In the genomic region with DNA sequence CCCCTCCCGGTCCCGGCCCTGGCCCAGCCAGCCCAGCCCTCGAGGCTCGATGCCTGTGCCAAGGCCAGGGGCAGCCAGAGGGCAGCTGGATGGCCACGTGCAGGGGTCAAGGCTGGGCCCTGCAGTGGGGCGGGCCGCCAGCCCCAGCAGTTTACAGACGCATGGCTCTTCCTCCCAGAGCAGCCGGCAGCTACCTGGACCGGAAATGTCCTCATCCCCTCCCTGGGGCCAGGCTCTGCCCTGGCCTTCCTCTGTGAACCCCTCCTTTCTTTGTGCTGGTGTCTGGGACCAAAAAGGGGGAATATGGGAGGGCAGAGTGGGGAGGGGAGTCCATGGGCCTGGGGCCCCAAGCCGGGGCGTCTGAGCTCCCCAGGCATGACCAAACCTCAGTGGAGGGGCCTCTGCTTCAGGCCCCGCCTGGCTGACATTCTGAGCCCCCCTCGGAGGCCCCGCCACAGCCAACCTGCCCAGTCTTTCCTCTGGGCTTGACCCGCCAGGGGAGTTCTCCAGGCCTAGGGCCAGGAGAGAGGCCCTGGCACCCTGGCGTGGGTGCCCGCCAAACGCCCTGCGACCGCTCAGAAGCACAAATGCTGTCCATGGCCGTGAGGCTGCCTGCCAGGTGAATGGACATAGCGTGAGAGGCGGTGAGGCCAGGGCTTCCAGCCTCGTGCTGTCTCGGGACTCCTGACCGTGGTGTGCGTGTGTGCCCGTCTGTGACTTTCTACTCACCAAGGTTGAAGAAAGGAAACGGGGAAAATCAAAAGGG, we compare ENCODE assay signal across 15 cellular contexts. TPM values are rescaled to one million over a fixed set of nuclear protein-coding genes. Genes with fewer than 3 reads are reported as not detected.
DNase-seq lines count a peak whose midpoint lies in the region; ATAC-seq and TF ChIP-seq lines count a peak whose summit lies in the region.
"Had no signal": no experiment of that assay in that cellular context is flagged by ENCODE, and none has a peak within 500 bp of the region (broad histone marks: within the 10 kb centered on the region; RNA-seq: fewer than 3 reads in every experiment).

No MANE protein-coding gene starts in this region.

- H3K9me2 ChIP-seq in HCT116 (ENCODE audit: insufficient read depth) = no peaks in the 10 kb centered on the region

- RAD21 ChIA-PET in HCT116 (lab: Charles Lee; ENCODE audit: low non-redundant PET in 1 of 2, low total read pairs in 2 of 2, uncharacterized antibody in 2 of 2, unreplicated experiment in 2 of 2) = no interaction called here

- BruUV-seq in HCT116 (replicated peaks; lab: Mats Ljungman, UMichigan) = no TSS peak

- TF ChIP-seq RAD21 in HCT116 (IDR thresholded peaks at IDR 0.05; ENCODE audit: low read depth) = no peak

- H3K36me3 ChIP-seq in HCT116 (ENCODE audit: control insufficient read depth in 1 of 2, insufficient read depth in 2 of 2, low read length in 2 of 2) = no peaks in the 10 kb centered on the region
- H3K36me3 ChIP-seq in body of pancreas (replicated peaks in 1 of 2; ENCODE audit: insufficient read depth in 1 of 2, low read depth in 2 of 2) = no peaks in the 10 kb centered on the region
- no peaks in the 10 kb centered on the region for H3K36me3 ChIP-seq in ovary
- H3K36me3 ChIP-seq in H7 (replicated peaks; ENCODE audit: control insufficient read depth, insufficient read depth, low read length) = peaks cover under 1% of the 10 kb centered on the region

- no peak overlapping the region for H2AFZ ChIP-seq in HCT116 (ENCODE audit: low read depth, low read length, poor library complexity, severe bottlenecking)
- H2AFZ ChIP-seq: hepatocyte had no signal

- POLR2A ChIA-PET in HCT116 (lab: Charles Lee) = no interaction called here

- no peaks in the 10 kb centered on the region for H3K9me3 ChIP-seq in HCT116 (ENCODE audit: control insufficient read depth in 1 of 2, insufficient read depth in 1 of 2, low read depth in 1 of 2, low read length in 2 of 2)
- H3K9me3 ChIP-seq in body of pancreas = no peaks in the 10 kb centered on the region
- no peaks in the 10 kb centered on the region for H3K9me3 ChIP-seq in ovary
- H3K9me3 ChIP-seq: tibial artery had no signal

- DNase-seq in HCT116 (ENCODE audit: low read depth, low spot score) (no peak), body of pancreas (no peak), iris pigment epithelial cell (ENCODE audit: low read depth) (peak; percentile 39), ovary (peak; percentile 86 to 94 (median 87)), putamen (ENCODE audit: low spot score) (no peak), DMS114 treated with DMSO at 0.1 percent for 48 hours (lab: John Stamatoyannopoulos, UW; ENCODE audit: unreplicated experiment) (no peak), H7 (no peak)
- DNase-seq: activated naive CD4-positive, alpha-beta T cell; HFFc6; NCI-H2171 treated with DMSO at 0.1 percent for 48 hours; stimulated activated CD8-positive, alpha-beta memory T cell treated with anti-CD3 and anti-CD28 coated beads, Interleukin-4, amount 100 ng/mL, for 48 hours; tibial artery had no signal

- TF ChIP-seq CTCF in HCT116 (IDR thresholded peaks at IDR 0.05 in 2 of 3, conservative IDR thresholded peaks at IDR 0.05 in 1 of 3; ENCODE audit: borderline replicate concordance in 1 of 3, insufficient read depth in 1 of 3, low read depth in 2 of 3, low read length in 2 of 3) (no peak), body of pancreas (IDR thresholded peaks at IDR 0.05) (no peak), ovary (IDR thresholded peaks at IDR 0.05) (no peak)

- no peaks in the 10 kb centered on the region for H3K27me3 ChIP-seq in HCT116 (ENCODE audit: insufficient read depth, low read length)
- no peaks in the 10 kb centered on the region for H3K27me3 ChIP-seq in body of pancreas
- no peaks in the 10 kb centered on the region for H3K27me3 ChIP-seq in ovary
- H3K27me3 ChIP-seq in H7 (ENCODE audit: control insufficient read depth, insufficient read depth, low read length) = no peaks in the 10 kb centered on the region
- H3K27me3 ChIP-seq: hepatocyte, tibial artery had no signal

- H3K4me3 ChIP-seq in HCT116 (replicated peaks in 1 of 2; ENCODE audit: low read depth in 1 of 2, low read length in 2 of 2) (no peak overlapping the region), body of pancreas (no peak overlapping the region), ovary (no peak overlapping the region), H7 (ENCODE audit: insufficient read depth, low read depth, low read length) (no peak overlapping the region)
- H3K4me3 ChIP-seq: hepatocyte, lung, tibial artery had no signal

- no peak overlapping the region for H3K4me2 ChIP-seq in HCT116 (ENCODE audit: low read length)
- H3K4me2 ChIP-seq: hepatocyte had no signal

- no peak for TF ChIP-seq POLR2A in HCT116 (IDR thresholded peaks at IDR 0.05; ENCODE audit: borderline replicate concordance, extremely low read depth, insufficient read depth, insufficient read length)
- no peak for TF ChIP-seq POLR2A in body of pancreas (IDR thresholded peaks at IDR 0.05)
- TF ChIP-seq POLR2A in ovary (IDR thresholded peaks at IDR 0.05) = peak; percentile 10

- H3K9ac ChIP-seq in HCT116 (ENCODE audit: low read length) = no peak overlapping the region

- ATAC-seq in HCT116 (no peak), body of pancreas (peak; percentile 25), HG02763 (IDR thresholded peaks at IDR 0.05; ENCODE audit: unreplicated experiment) (no peak)

- intact Hi-C loops in HCT116 (cut with micrococcal nuclease) (no loop called here), body of pancreas (cut with DNase I) (no loop called here), ovary (cut with DNase I) (no loop called here)

- H3K27ac ChIP-seq in HCT116 (ENCODE audit: low read depth, low read length) = no peak overlapping the region
- H3K27ac ChIP-seq in body of pancreas = no peak overlapping the region
- H3K27ac ChIP-seq in ovary = peak overlapping the region; percentile 46 to 82
- H3K27ac ChIP-seq: hepatocyte, tibial artery had no signal

- WGBS in body of pancreas, 2 donors = 60 to 73% methylated on average over 10 to 30 of the region's 30 CpGs
- 53 to 59% (median 56%) methylated on average over 26 to 30 of the region's 30 CpGs for WGBS in ovary, 3 donors

- H3K4me1 ChIP-seq in HCT116 (ENCODE audit: control insufficient read depth in 1 of 2, insufficient read depth in 2 of 2, low read length in 2 of 2) (0 out of 4 replicates have a peak, but pooled peaks cover 0 to 4% of the 10 kb centered on the region in 2 experiments), body of pancreas (no peaks in the 10 kb centered on the region), ovary (ENCODE audit: insufficient read depth) (peaks cover 12% of the 10 kb centered on the region)

- no peaks in the 10 kb centered on the region for H3K79me2 ChIP-seq in HCT116 (ENCODE audit: insufficient read depth, low read length)
- H3K79me2 ChIP-seq: hepatocyte had no signal

- CTCF ChIA-PET in HCT116 (lab: Charles Lee) = no interaction called here

- no peak for TF ChIP-seq EP300 in ovary (IDR thresholded peaks at IDR 0.05)

- no peaks in the 10 kb centered on the region for H4K20me1 ChIP-seq in HCT116 (ENCODE audit: insufficient read depth)

TF ChIP-seq in HCT116, 20 proteins besides CTCF, POLR2A, EP300 and RAD21:
- TF ChIP-seq POLR2AphosphoS5 (IDR thresholded peaks at IDR 0.05; ENCODE audit: low read depth, low read length) (peak; percentile 23; the same call in 1 of the 2 replicates), YY1 (IDR thresholded peaks at IDR 0.05; ENCODE audit: extremely low read depth, insufficient replicate concordance, low read depth, low read length) (no peak)

RNA-seq across cellular contexts. Expression of a gene that starts 24.7 kb away (rescaled TPM):
- total RNA-seq in HCT116 (2021; ENCODE audit: unreplicated experiment) (not detected), body of pancreas (not detected), ovary (1 to 10 TPM in 2 of 7 donors, under 1 TPM in 4, not detected in 1; 0.24 to 2.6 (median 0.93) TPM)
- 0.03 and 0.04 TPM in 2 replicates for polyA plus RNA-seq in HCT116 (2012)
- under 1 TPM; 0.15 to 0.45 TPM for polyA plus RNA-seq in ovary
- total RNA-seq in H7 (2014; rRNA removed; shearing (Covaris generic)) = 0.07 TPM in 1 of 2 replicates, not detected in the other
- total RNA-seq: hepatocyte had no signal

RNA-seq across cellular contexts. Expression of a gene that starts 31.5 kb away (rescaled TPM):
- total RNA-seq in HCT116 (2021; ENCODE audit: unreplicated experiment) (40.3 TPM), body of pancreas (10 to 100 TPM; 11.2 to 32.0 TPM), ovary (10 to 100 TPM in 6 of 7 donors, 1 to 10 TPM in 1; 7.7 to 34.4 (median 22.7) TPM)
- polyA plus RNA-seq in HCT116 (2012) = 24.8 and 28.1 TPM in 2 replicates
- polyA plus RNA-seq in ovary = 10 to 100 TPM in 1 of 2 donors, 1 to 10 TPM in 1; 5.6 to 21.0 TPM
- 50.2 and 53.5 TPM in 2 replicates for total RNA-seq in H7 (2014; rRNA removed; shearing (Covaris generic))

Comparison
In these comparisons a context has a peak if more than half of its experiments do, and no peak if none do; other contexts are left out.
1. DNase-seq: peak in iris pigment epithelial cell (single experiment) and ovary (5 of 5); none in HCT116 (single experiment), body of pancreas (0 of 4), putamen (single experiment), DMS114 treated with DMSO at 0.1 percent for 48 hours (single experiment) and H7 (single experiment).
2. H3K27ac ChIP-seq: peak in ovary (2 of 2); none in HCT116 (single experiment) and body of pancreas (0 of 4).